1 cellular context compared by ENCODE assay signal in the genomic region with DNA sequence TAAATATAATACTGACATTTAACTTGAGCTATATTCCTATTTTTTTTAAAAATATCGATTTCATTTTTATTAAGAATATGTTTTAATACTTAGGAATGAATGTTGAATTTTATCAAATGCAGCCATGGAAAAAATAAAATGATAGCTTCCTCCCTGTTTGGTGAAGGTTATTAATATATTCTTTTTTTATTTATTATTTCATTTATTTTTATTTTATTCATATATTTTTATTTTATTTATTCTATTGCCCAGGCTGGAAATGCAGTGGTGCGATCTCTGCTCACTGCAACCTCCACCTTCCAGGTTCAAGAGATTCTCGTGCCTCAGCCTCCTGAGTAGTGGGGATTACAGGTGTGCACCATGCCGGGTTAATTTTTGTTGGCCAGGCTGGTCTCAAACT.
TF ChIP-seq lines count a peak whose summit lies in the region.

No MANE protein-coding gene starts in this region.

TF ChIP-seq in HCT116, 20 proteins besides CTCF, POLR2A, EP300 and RAD21 (continued from another document):
- TF ChIP-seq, protein P1, sequence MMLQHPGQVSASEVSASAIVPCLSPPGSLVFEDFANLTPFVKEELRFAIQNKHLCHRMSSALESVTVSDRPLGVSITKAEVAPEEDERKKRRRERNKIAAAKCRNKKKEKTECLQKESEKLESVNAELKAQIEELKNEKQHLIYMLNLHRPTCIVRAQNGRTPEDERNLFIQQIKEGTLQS (IDR thresholded peaks at IDR 0.05) = no peak
- TF ChIP-seq, protein P2, sequence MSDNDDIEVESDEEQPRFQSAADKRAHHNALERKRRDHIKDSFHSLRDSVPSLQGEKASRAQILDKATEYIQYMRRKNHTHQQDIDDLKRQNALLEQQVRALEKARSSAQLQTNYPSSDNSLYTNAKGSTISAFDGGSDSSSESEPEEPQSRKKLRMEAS (IDR thresholded peaks at IDR 0.05) = no peak
- TF ChIP-seq FOSL1 (IDR thresholded peaks at IDR 0.05; ENCODE audit: low read depth) (no peak), ZNF274 (IDR thresholded peaks at IDR 0.05; ENCODE audit: low read depth, low read length) (no peak), CEBPB (IDR thresholded peaks at IDR 0.05; ENCODE audit: low read depth) (no peak), POLR2AphosphoS5 (IDR thresholded peaks at IDR 0.05; ENCODE audit: low read depth, low read length) (no peak), ELF1 (IDR thresholded peaks at IDR 0.05; ENCODE audit: borderline replicate concordance, low read depth) (no peak), YY1 (IDR thresholded peaks at IDR 0.05; ENCODE audit: extremely low read depth, insufficient replicate concordance, low read depth, low read length) (no peak), REST (IDR thresholded peaks at IDR 0.05; ENCODE audit: low read depth) (no peak), CBX3 (IDR thresholded peaks at IDR 0.05; ENCODE audit: low read depth) (no peak)
TF ChIP-seq in HCT116: peak in this region for 0.
